ENCODE assay signal across 37 cellular contexts in genomic region chr16:69197573-69197972, GRCh38.
"Had no signal": no experiment of that assay in that cellular context is flagged by ENCODE, and none has a peak within 500 bp of the region (broad histone marks: within the 10 kb centered on the region; RNA-seq: fewer than 3 reads in every experiment).

No MANE protein-coding gene starts in this region.

- H3K36me3 ChIP-seq: ascending aorta, cardiac muscle cell had no signal

- H3K27ac Mint-ChIP-seq: activated CD4-positive, alpha-beta memory T cell treated with anti-CD3 and anti-CD28 coated beads, Interleukin-2, amount 10 ng/mL, durations not matched to agents 7 days and 5 days; activated CD4-positive, alpha-beta T cell treated with anti-CD3 and anti-CD28 coated beads for 36 hours; activated CD4-positive, alpha-beta T cell treated with anti-CD3 and anti-CD28 coated beads, Interleukin-2, amount 10 ng/mL, durations not matched to agents 7 days and 5 days; activated CD8-positive, alpha-beta memory T cell treated with anti-CD3 and anti-CD28 coated beads, Interleukin-2, amount 10 ng/mL, durations not matched to agents 7 days and 5 days; activated CD8-positive, alpha-beta T cell treated with anti-CD3 and anti-CD28 coated beads, Interleukin-2, amount 10 ng/mL, durations not matched to agents 7 days and 5 days; activated naive CD4-positive, alpha-beta T cell treated with anti-CD3 and anti-CD28 coated beads, Interleukin-2, amount 10 ng/mL, durations not matched to agents 7 days and 5 days; activated naive CD4-positive, alpha-beta T cell treated with anti-CD3 and anti-CD28 coated beads, Interleukin-2, amount 50 U/mL, for 24 hours; activated naive CD8-positive, alpha-beta T cell; activated naive CD8-positive, alpha-beta T cell treated with anti-CD3 and anti-CD28 coated beads, Interleukin-2, amount 10 ng/mL, durations not matched to agents 7 days and 5 days; activated naive CD8-positive, alpha-beta T cell treated with anti-CD3 and anti-CD28 coated beads, Interleukin-2, amount 50 U/mL, for 24 hours; activated T-cell treated with anti-CD3 and anti-CD28 coated beads, Interleukin-2, amount 50 U/mL, for 24 hours; activated T-helper 2 cell treated with anti-CD3 and anti-CD28 coated beads, Interferon-gamma antibody, Interleukin-2, Interleukin-4, amounts not matched to agents 10 μg/mL and 5 μg/mL and 100 μg/mL, durations not matched to agents 14 hours and 24 hours and 36 hours; T-helper 1 cell treated with Interleukin-12 subunit alpha and Interleukin-12 subunit beta and Interleukin-4 antibody, amounts not matched to agents 30 μg/mL and 1 μg/mL, for 36 hours; T-helper 2 cell treated with Interferon-gamma antibody and Interleukin-4, amounts not matched to agents 5 μg/mL and 100 μg/mL, for 36 hours had no signal

- H3K27ac ChIP-seq: ascending aorta, cardiac muscle cell, VCaP had no signal

- H3K4me1 Mint-ChIP-seq: activated naive CD4-positive, alpha-beta T cell treated with anti-CD3 and anti-CD28 coated beads, Interleukin-2, amount 10 ng/mL, durations not matched to agents 7 days and 5 days had no signal

- FAIRE-seq: bronchial epithelial cell, TTC549 had no signal

- H3K4me3 ChIP-seq: ascending aorta, cardiac muscle cell had no signal

- H3K27me3 ChIP-seq: ascending aorta, cardiac muscle cell had no signal

- ATAC-seq: activated CD4-positive, alpha-beta T cell treated with anti-CD3 and anti-CD28 coated beads for 36 hours; activated CD4-positive, CD25-positive, alpha-beta regulatory T cell treated with anti-CD3 and anti-CD28 coated beads, Interleukin-2, amount 50 U/mL, for 24 hours; activated CD8-positive, alpha-beta memory T cell treated with anti-CD3 and anti-CD28 coated beads, Interleukin-2, amount 10 ng/mL, durations not matched to agents 7 days and 5 days; activated CD8-positive, alpha-beta T cell treated with anti-CD3 and anti-CD28 coated beads, Interleukin-2, amount 10 ng/mL, durations not matched to agents 7 days and 5 days; activated naive CD8-positive, alpha-beta T cell treated with anti-CD3 and anti-CD28 coated beads, Interleukin-2, amount 50 U/mL, for 24 hours had no signal

- H3K27me3 Mint-ChIP-seq: activated CD4-positive, alpha-beta memory T cell treated with anti-CD3 and anti-CD28 coated beads, Interleukin-2, amount 10 ng/mL, durations not matched to agents 7 days and 5 days; activated CD4-positive, alpha-beta T cell treated with anti-CD3 and anti-CD28 coated beads for 36 hours; activated CD4-positive, alpha-beta T cell treated with anti-CD3 and anti-CD28 coated beads, Interleukin-2, amount 10 ng/mL, durations not matched to agents 7 days and 5 days; activated CD8-positive, alpha-beta memory T cell treated with anti-CD3 and anti-CD28 coated beads, Interleukin-2, amount 10 ng/mL, durations not matched to agents 7 days and 5 days; activated naive CD4-positive, alpha-beta T cell treated with anti-CD3 and anti-CD28 coated beads, Interleukin-2, amount 10 ng/mL, durations not matched to agents 7 days and 5 days; activated naive CD4-positive, alpha-beta T cell treated with anti-CD3 and anti-CD28 coated beads, Interleukin-2, amount 50 U/mL, for 24 hours; activated naive CD8-positive, alpha-beta T cell; activated naive CD8-positive, alpha-beta T cell treated with anti-CD3 and anti-CD28 coated beads, Interleukin-2, amount 10 ng/mL, durations not matched to agents 7 days and 5 days; activated naive CD8-positive, alpha-beta T cell treated with anti-CD3 and anti-CD28 coated beads, Interleukin-2, amount 50 U/mL, for 24 hours; activated T-cell treated with anti-CD3 and anti-CD28 coated beads, Interleukin-2, amount 50 U/mL, for 24 hours; brain; central memory CD8-positive, alpha-beta T cell had no signal

- DNase-seq: activated CD4-positive, alpha-beta memory T cell treated with anti-CD3 and anti-CD28 coated beads, Interleukin-2, amount 10 ng/mL, durations not matched to agents 7 days and 5 days; activated CD4-positive, alpha-beta T cell treated with anti-CD3 and anti-CD28 coated beads for 1 hour; activated CD4-positive, alpha-beta T cell treated with anti-CD3 and anti-CD28 coated beads for 36 hours; activated CD4-positive, alpha-beta T cell treated with anti-CD3 and anti-CD28 coated beads for 48 hours; activated CD4-positive, alpha-beta T cell treated with anti-CD3 and anti-CD28 coated beads, Interleukin-2, amount 10 ng/mL, durations not matched to agents 7 days and 5 days; activated CD4-positive, alpha-beta T cell treated with anti-CD3 and anti-CD28 coated beads, Interleukin-2, amount 50 U/mL, for 48 hours; activated CD4-positive, CD25-positive, alpha-beta regulatory T cell; activated CD8-positive, alpha-beta memory T cell treated with anti-CD3 and anti-CD28 coated beads, Interleukin-2, amount 10 ng/mL, durations not matched to agents 7 days and 5 days; activated CD8-positive, alpha-beta memory T cell treated with anti-CD3 and anti-CD28 coated beads, Interleukin-2, amount 50 U/mL, for 48 hours; activated CD8-positive, alpha-beta T cell treated with anti-CD3 and anti-CD28 coated beads, Interleukin-2, amount 10 ng/mL, durations not matched to agents 7 days and 5 days; activated effector memory CD4-positive, alpha-beta T cell treated with Interleukin-2 at 50 U/mL for 16 hours; activated gamma-delta T cell; activated naive CD4-positive, alpha-beta T cell treated with anti-CD3 and anti-CD28 coated beads, Interleukin-2, amount 10 ng/mL, durations not matched to agents 7 days and 5 days; activated naive CD4-positive, alpha-beta T cell treated with Interleukin-2 at 50 U/mL for 16 hours; activated naive CD8-positive, alpha-beta T cell treated with anti-CD3 and anti-CD28 coated beads, Interleukin-2, amount 10 ng/mL, durations not matched to agents 7 days and 5 days; activated naive CD8-positive, alpha-beta T cell treated with anti-CD3 and anti-CD28 coated beads, Interleukin-2, amount 50 U/mL, for 24 hours; activated T-cell treated with anti-CD3 and anti-CD28 coated beads, Interleukin-2, amount 50 U/mL, for 24 hours; activated T-cell treated with anti-CD3 and anti-CD28 coated beads, Interleukin-2, amount 50 U/mL, for 48 hours; amygdala; anterior cingulate cortex; caudate nucleus; cerebellar nuclear complex; T-helper 2 cell; T-helper 9 cell had no signal

- H3K9me3 Mint-ChIP-seq: activated CD4-positive, alpha-beta memory T cell treated with anti-CD3 and anti-CD28 coated beads, Interleukin-2, amount 10 ng/mL, durations not matched to agents 7 days and 5 days; activated CD4-positive, alpha-beta T cell treated with anti-CD3 and anti-CD28 coated beads, Interleukin-2, amount 10 ng/mL, durations not matched to agents 7 days and 5 days; activated naive CD4-positive, alpha-beta T cell treated with anti-CD3 and anti-CD28 coated beads, Interleukin-2, amount 10 ng/mL, durations not matched to agents 7 days and 5 days; activated naive CD4-positive, alpha-beta T cell treated with anti-CD3 and anti-CD28 coated beads, Interleukin-2, amount 50 U/mL, for 24 hours; activated naive CD8-positive, alpha-beta T cell treated with anti-CD3 and anti-CD28 coated beads, Interleukin-2, amount 10 ng/mL, durations not matched to agents 7 days and 5 days; activated naive CD8-positive, alpha-beta T cell treated with anti-CD3 and anti-CD28 coated beads, Interleukin-2, amount 50 U/mL, for 24 hours; activated T-cell treated with anti-CD3 and anti-CD28 coated beads, Interleukin-2, amount 50 U/mL, for 24 hours; activated T-helper 2 cell treated with anti-CD3 and anti-CD28 coated beads, Interferon-gamma antibody, Interleukin-2, Interleukin-4, amounts not matched to agents 10 μg/mL and 5 μg/mL and 100 μg/mL, durations not matched to agents 14 hours and 24 hours and 36 hours; brain; central memory CD8-positive, alpha-beta T cell; T-helper 1 cell treated with Interleukin-12 subunit alpha and Interleukin-12 subunit beta and Interleukin-4 antibody, amounts not matched to agents 30 μg/mL and 1 μg/mL, for 36 hours; T-helper 2 cell treated with Interferon-gamma antibody and Interleukin-4, amounts not matched to agents 5 μg/mL and 100 μg/mL, for 36 hours had no signal

- H3K4me3 Mint-ChIP-seq: activated CD4-positive, alpha-beta memory T cell treated with anti-CD3 and anti-CD28 coated beads, Interleukin-2, amount 10 ng/mL, durations not matched to agents 7 days and 5 days; activated CD4-positive, alpha-beta T cell treated with anti-CD3 and anti-CD28 coated beads for 36 hours; activated CD4-positive, alpha-beta T cell treated with anti-CD3 and anti-CD28 coated beads, Interleukin-2, amount 10 ng/mL, durations not matched to agents 7 days and 5 days; activated CD8-positive, alpha-beta memory T cell treated with anti-CD3 and anti-CD28 coated beads, Interleukin-2, amount 10 ng/mL, durations not matched to agents 7 days and 5 days; activated CD8-positive, alpha-beta T cell treated with anti-CD3 and anti-CD28 coated beads, Interleukin-2, amount 10 ng/mL, durations not matched to agents 7 days and 5 days; activated naive CD4-positive, alpha-beta T cell treated with anti-CD3 and anti-CD28 coated beads, Interleukin-2, amount 10 ng/mL, durations not matched to agents 7 days and 5 days; activated naive CD4-positive, alpha-beta T cell treated with anti-CD3 and anti-CD28 coated beads, Interleukin-2, amount 50 U/mL, for 24 hours; activated naive CD8-positive, alpha-beta T cell; activated naive CD8-positive, alpha-beta T cell treated with anti-CD3 and anti-CD28 coated beads, Interleukin-2, amount 10 ng/mL, durations not matched to agents 7 days and 5 days; activated naive CD8-positive, alpha-beta T cell treated with anti-CD3 and anti-CD28 coated beads, Interleukin-2, amount 50 U/mL, for 24 hours; activated T-cell treated with anti-CD3 and anti-CD28 coated beads, Interleukin-2, amount 50 U/mL, for 24 hours; central memory CD8-positive, alpha-beta T cell; T-helper 1 cell treated with Interleukin-12 subunit alpha and Interleukin-12 subunit beta and Interleukin-4 antibody, amounts not matched to agents 30 μg/mL and 1 μg/mL, for 36 hours; T-helper 2 cell treated with Interferon-gamma antibody and Interleukin-4, amounts not matched to agents 5 μg/mL and 100 μg/mL, for 36 hours had no signal

- H3K36me3 Mint-ChIP-seq: activated naive CD4-positive, alpha-beta T cell treated with anti-CD3 and anti-CD28 coated beads, Interleukin-2, amount 50 U/mL, for 24 hours; activated naive CD8-positive, alpha-beta T cell; activated naive CD8-positive, alpha-beta T cell treated with anti-CD3 and anti-CD28 coated beads, Interleukin-2, amount 10 ng/mL, durations not matched to agents 7 days and 5 days; brain had no signal

- H3K9me3 ChIP-seq: ascending aorta had no signal
